Comparison of ENCODE assay signal across 11 cellular contexts in the genomic region with DNA sequence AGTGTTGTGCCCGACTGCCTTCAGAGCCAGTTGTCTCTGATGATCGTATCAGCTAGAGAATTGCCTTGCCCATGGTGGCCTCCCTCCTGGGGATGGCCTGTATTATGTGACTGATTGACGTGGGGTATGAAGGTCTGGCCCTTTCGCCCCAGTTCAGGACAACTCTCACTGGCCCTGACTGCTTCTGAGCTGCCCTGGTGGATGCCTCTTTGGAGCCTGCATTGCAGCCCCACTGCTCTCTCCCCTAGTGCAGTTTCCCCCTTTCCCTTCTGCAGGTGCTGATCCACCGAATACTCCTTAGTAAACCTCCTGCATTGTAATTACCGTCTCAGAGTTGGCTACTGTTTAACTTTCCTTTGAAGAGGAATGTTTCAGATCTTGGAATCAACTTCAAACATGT. TPM values are rescaled to one million over a fixed set of nuclear protein-coding genes. Genes with fewer than 3 reads are reported as not detected.
DNase-seq lines count a peak whose midpoint lies in the region; ATAC-seq and TF ChIP-seq lines count a peak whose summit lies in the region.
"Had no signal": no experiment of that assay in that cellular context is flagged by ENCODE, and none has a peak within 500 bp of the region (broad histone marks: within the 10 kb centered on the region; RNA-seq: fewer than 3 reads in every experiment).

No MANE protein-coding gene starts in this region.

- DNase-seq in ACHN: peak; percentile 39
- DNase-seq in HCT116 (ENCODE audit: low read depth, low spot score): no peak
- no peak for DNase-seq in G401 (ENCODE audit: low spot score)
- no peak for DNase-seq in sciatic nerve (ENCODE audit: low spot score)
- DNase-seq in pons (ENCODE audit: low spot score): no peak
- DNase-seq: activated CD8-positive, alpha-beta memory T cell treated with anti-CD3 and anti-CD28 coated beads, Interleukin-2, amount 10 ng/mL, durations not matched to agents 7 days and 5 days; dorsolateral prefrontal cortex; NCI-H2029 had no signal

- H3K9me2 ChIP-seq in HCT116 (ENCODE audit: insufficient read depth): no peaks in the 10 kb centered on the region

- TF ChIP-seq POLR2A in HCT116 (IDR thresholded peaks at IDR 0.05; ENCODE audit: borderline replicate concordance, extremely low read depth, insufficient read depth, insufficient read length): no peak

- WGBS in mesodermal cell (ENCODE audit: insufficient coverage in 2 of 2), 2 experiments: 94% methylated on average over 2 of the region's 6 CpGs; no CpG with 5 or more reads in 1 of the 2 experiments

- CTCF ChIA-PET in HCT116 (lab: Charles Lee): interaction anchor here (0.8 to 1.7 kb wide), 4 partner anchors 9 to 1497 kb away, joined by 3 to 4 read pairs (median 3); no protein-coding TSS in a partner anchor

- H3K27ac ChIP-seq in HCT116 (ENCODE audit: low read depth, low read length) (peak overlapping the region; percentile 75), cingulate gyrus (ENCODE audit: low read depth, low read length) (peak overlapping the region; percentile 12), mesodermal cell (ENCODE audit: low read depth, low read length, severe bottlenecking) (peak overlapping the region; percentile 61)

- in situ Hi-C loops in ACHN (cut with HindIII; ENCODE audit: low pct_ligation_motif_present, low pct_unique_long_range_greater_than_20kb, low sequenced_read_pairs) (no loop called here), G401 (cut with HindIII; ENCODE audit: low sequenced_read_pairs) (no loop called here)

- H3K4me1 ChIP-seq in HCT116 (ENCODE audit: control insufficient read depth in 1 of 2, insufficient read depth in 2 of 2, low read length in 2 of 2) (peaks cover 50 to 65% of the 10 kb centered on the region in 2 experiments), mesodermal cell (ENCODE audit: control insufficient read depth, insufficient read depth, low read length, poor library complexity, severe bottlenecking) (peaks cover 11% of the 10 kb centered on the region)

- 0 out of 4 replicates have a peak overlapping the region, but pooled peaks of 1 of the 2 experiments have one; percentile 11 for H3K4me3 ChIP-seq in HCT116 (replicated peaks in 1 of 2; ENCODE audit: low read depth in 1 of 2, low read length in 2 of 2)
- H3K4me3 ChIP-seq in mesodermal cell (ENCODE audit: extremely low read depth, insufficient read depth, low read length, poor library complexity, severe bottlenecking): no peak overlapping the region
- H3K4me3 ChIP-seq: dorsolateral prefrontal cortex had no signal

- TF ChIP-seq RAD21 in HCT116 (IDR thresholded peaks at IDR 0.05; ENCODE audit: low read depth): no peak

- intact Hi-C loops in HCT116 (cut with micrococcal nuclease): loop anchor here (5.0 kb wide), 1 partner anchor 57 kb away; no protein-coding TSS in a partner anchor
- intact Hi-C loops in sciatic nerve (cut with DNase I): no loop called here

- H3K9me3 ChIP-seq in HCT116 (ENCODE audit: control insufficient read depth in 1 of 2, insufficient read depth in 1 of 2, low read depth in 1 of 2, low read length in 2 of 2): no peaks in the 10 kb centered on the region
- no peaks in the 10 kb centered on the region for H3K9me3 ChIP-seq in mesodermal cell (ENCODE audit: control insufficient read depth, low read length)

- ATAC-seq in HCT116: peak; percentile 28
- ATAC-seq in sciatic nerve: no peak
- ATAC-seq in HG03039 (IDR thresholded peaks at IDR 0.05; ENCODE audit: unreplicated experiment): no peak
- ATAC-seq: activated CD8-positive, alpha-beta memory T cell treated with anti-CD3 and anti-CD28 coated beads, Interleukin-2, amount 10 ng/mL, durations not matched to agents 7 days and 5 days had no signal

- peak overlapping the region; percentile 37 for H3K4me2 ChIP-seq in HCT116 (ENCODE audit: low read length)

- RAD21 ChIA-PET in HCT116 (lab: Charles Lee; ENCODE audit: low non-redundant PET in 1 of 2, low total read pairs in 2 of 2, uncharacterized antibody in 2 of 2, unreplicated experiment in 2 of 2): no interaction called here

- no peak overlapping the region for H2AFZ ChIP-seq in HCT116 (ENCODE audit: low read depth, low read length, poor library complexity, severe bottlenecking)

- no peak for TF ChIP-seq CTCF in HCT116 (IDR thresholded peaks at IDR 0.05 in 2 of 3, conservative IDR thresholded peaks at IDR 0.05 in 1 of 3; ENCODE audit: borderline replicate concordance in 1 of 3, insufficient read depth in 1 of 3, low read depth in 2 of 3, low read length in 2 of 3)

- H3K79me2 ChIP-seq in HCT116 (ENCODE audit: insufficient read depth, low read length): peaks cover 7% of the 10 kb centered on the region; the same call in 1 of the 2 replicates

- peak overlapping the region; percentile 12 for H3K9ac ChIP-seq in HCT116 (ENCODE audit: low read length)

- H4K20me1 ChIP-seq in HCT116 (ENCODE audit: insufficient read depth): no peaks in the 10 kb centered on the region

- POLR2A ChIA-PET in HCT116 (lab: Charles Lee): interaction anchor here (1.1 kb wide), 2 partner anchors 9 to 253 kb away, joined by 3 to 5 read pairs; a partner anchor contains a TSS

- H3K27me3 ChIP-seq in HCT116 (ENCODE audit: insufficient read depth, low read length): no peaks in the 10 kb centered on the region
- H3K27me3 ChIP-seq: dorsolateral prefrontal cortex had no signal

- H3K36me3 ChIP-seq in HCT116 (ENCODE audit: control insufficient read depth in 1 of 2, insufficient read depth in 2 of 2, low read length in 2 of 2): no peaks in the 10 kb centered on the region
- no peaks in the 10 kb centered on the region for H3K36me3 ChIP-seq in mesodermal cell (ENCODE audit: control insufficient read depth, insufficient read depth, low read length)

- BruUV-seq in HCT116 (replicated peaks; lab: Mats Ljungman, UMichigan): no TSS peak

TF ChIP-seq in HCT116, 20 proteins besides CTCF, POLR2A, EP300 and RAD21 (continues in another document):
- no peak for TF ChIP-seq CEBPB (IDR thresholded peaks at IDR 0.05; ENCODE audit: low read depth)
- no peak for TF ChIP-seq CBX3 (IDR thresholded peaks at IDR 0.05; ENCODE audit: low read depth)
- no peak for TF ChIP-seq EZH2 (IDR thresholded peaks at IDR 0.05)
- TF ChIP-seq SRF (IDR thresholded peaks at IDR 0.05; ENCODE audit: low read depth): no peak
- TF ChIP-seq SP1 (IDR thresholded peaks at IDR 0.05; ENCODE audit: low read depth): no peak
- TF ChIP-seq FOSL1 (IDR thresholded peaks at IDR 0.05; ENCODE audit: low read depth): no peak
- no peak for TF ChIP-seq YY1 (IDR thresholded peaks at IDR 0.05; ENCODE audit: extremely low read depth, insufficient replicate concordance, low read depth, low read length)
- TF ChIP-seq, protein P1, sequence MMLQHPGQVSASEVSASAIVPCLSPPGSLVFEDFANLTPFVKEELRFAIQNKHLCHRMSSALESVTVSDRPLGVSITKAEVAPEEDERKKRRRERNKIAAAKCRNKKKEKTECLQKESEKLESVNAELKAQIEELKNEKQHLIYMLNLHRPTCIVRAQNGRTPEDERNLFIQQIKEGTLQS (IDR thresholded peaks at IDR 0.05): no peak
- no peak for TF ChIP-seq ELF1 (IDR thresholded peaks at IDR 0.05; ENCODE audit: borderline replicate concordance, low read depth)
- TF ChIP-seq, protein P2, sequence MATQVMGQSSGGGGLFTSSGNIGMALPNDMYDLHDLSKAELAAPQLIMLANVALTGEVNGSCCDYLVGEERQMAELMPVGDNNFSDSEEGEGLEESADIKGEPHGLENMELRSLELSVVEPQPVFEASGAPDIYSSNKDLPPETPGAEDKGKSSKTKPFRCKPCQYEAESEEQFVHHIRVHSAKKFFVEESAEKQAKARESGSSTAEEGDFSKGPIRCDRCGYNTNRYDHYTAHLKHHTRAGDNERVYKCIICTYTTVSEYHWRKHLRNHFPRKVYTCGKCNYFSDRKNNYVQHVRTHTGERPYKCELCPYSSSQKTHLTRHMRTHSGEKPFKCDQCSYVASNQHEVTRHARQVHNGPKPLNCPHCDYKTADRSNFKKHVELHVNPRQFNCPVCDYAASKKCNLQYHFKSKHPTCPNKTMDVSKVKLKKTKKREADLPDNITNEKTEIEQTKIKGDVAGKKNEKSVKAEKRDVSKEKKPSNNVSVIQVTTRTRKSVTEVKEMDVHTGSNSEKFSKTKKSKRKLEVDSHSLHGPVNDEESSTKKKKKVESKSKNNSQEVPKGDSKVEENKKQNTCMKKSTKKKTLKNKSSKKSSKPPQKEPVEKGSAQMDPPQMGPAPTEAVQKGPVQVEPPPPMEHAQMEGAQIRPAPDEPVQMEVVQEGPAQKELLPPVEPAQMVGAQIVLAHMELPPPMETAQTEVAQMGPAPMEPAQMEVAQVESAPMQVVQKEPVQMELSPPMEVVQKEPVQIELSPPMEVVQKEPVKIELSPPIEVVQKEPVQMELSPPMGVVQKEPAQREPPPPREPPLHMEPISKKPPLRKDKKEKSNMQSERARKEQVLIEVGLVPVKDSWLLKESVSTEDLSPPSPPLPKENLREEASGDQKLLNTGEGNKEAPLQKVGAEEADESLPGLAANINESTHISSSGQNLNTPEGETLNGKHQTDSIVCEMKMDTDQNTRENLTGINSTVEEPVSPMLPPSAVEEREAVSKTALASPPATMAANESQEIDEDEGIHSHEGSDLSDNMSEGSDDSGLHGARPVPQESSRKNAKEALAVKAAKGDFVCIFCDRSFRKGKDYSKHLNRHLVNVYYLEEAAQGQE (IDR thresholded peaks at IDR 0.05; ENCODE audit: low read depth): no peak
- TF ChIP-seq POLR2AphosphoS5 (IDR thresholded peaks at IDR 0.05; ENCODE audit: low read depth, low read length): no peak
- TF ChIP-seq JUND (IDR thresholded peaks at IDR 0.05): no peak
- TF ChIP-seq EZH2phosphoT487 (IDR thresholded peaks at IDR 0.05; ENCODE audit: borderline replicate concordance): no peak
- TF ChIP-seq EGR1 (IDR thresholded peaks at IDR 0.05; ENCODE audit: low read depth): no peak
- no peak for TF ChIP-seq ZFX (IDR thresholded peaks at IDR 0.05)
- TF ChIP-seq, protein P3, sequence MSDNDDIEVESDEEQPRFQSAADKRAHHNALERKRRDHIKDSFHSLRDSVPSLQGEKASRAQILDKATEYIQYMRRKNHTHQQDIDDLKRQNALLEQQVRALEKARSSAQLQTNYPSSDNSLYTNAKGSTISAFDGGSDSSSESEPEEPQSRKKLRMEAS (IDR thresholded peaks at IDR 0.05): no peak

RNA-seq across cellular contexts. Expression of a gene that starts 18.2 kb away (rescaled TPM):
- 42.1 TPM for total RNA-seq in HCT116 (2021; ENCODE audit: unreplicated experiment)
- 7.5 and 10.2 TPM in 2 replicates for polyA plus RNA-seq in HCT116 (2012)
- 10.9 TPM for polyA plus RNA-seq in mesodermal cell (2013, experiment 1 of 2)
- polyA plus RNA-seq in mesodermal cell (2013, experiment 2 of 2): 10.1 TPM
- 0.51 and 2.6 TPM in 2 replicates for total RNA-seq in G401 (2014; rRNA removed; shearing (Covaris generic))
- total RNA-seq in sciatic nerve: 14.8 TPM

Comparison
In these comparisons a context has a peak if more than half of its experiments do, and no peak if none do; other contexts are left out.
1. H3K27ac ChIP-seq: peak in every context shown above with its lines; median percentile 75 in HCT116; 61 in mesodermal cell; 12 in cingulate gyrus.